In genomic region chr2:235078914-235079472, GRCh38 we compare ENCODE assay signal across 3 cellular contexts.
TF ChIP-seq lines count a peak whose summit lies in the region.

No MANE protein-coding gene starts in this region.

TF ChIP-seq in GM12891, 5 proteins besides CTCF, POLR2A, EP300 and RAD21:
- no peak for TF ChIP-seq SPI1 (IDR thresholded peaks at IDR 0.05; ENCODE audit: low read depth, low read length)
- no peak for TF ChIP-seq POLR2AphosphoS5 (IDR thresholded peaks at IDR 0.05; ENCODE audit: low read depth, low read length)
- no peak for TF ChIP-seq POU2F2 (IDR thresholded peaks at IDR 0.05; ENCODE audit: low read depth, low read length)
- no peak for TF ChIP-seq TAF1 (IDR thresholded peaks at IDR 0.05; ENCODE audit: low read depth, low read length)
- no peak for TF ChIP-seq PAX5 (IDR thresholded peaks at IDR 0.05; ENCODE audit: insufficient read depth, low read length, severe bottlenecking)

TF ChIP-seq in IMR-90, 13 proteins besides CTCF, POLR2A, EP300 and RAD21:
- no peak for TF ChIP-seq MAZ (IDR thresholded peaks at IDR 0.05; ENCODE audit: borderline replicate concordance, low read depth, low read length)
- TF ChIP-seq MXI1 (IDR thresholded peaks at IDR 0.05; ENCODE audit: borderline replicate concordance, low read depth, low read length) = no peak
- TF ChIP-seq RCOR1 (IDR thresholded peaks at IDR 0.05; ENCODE audit: insufficient replicate concordance, low read length) = no peak
- TF ChIP-seq ELK1 (IDR thresholded peaks at IDR 0.05; ENCODE audit: borderline replicate concordance, low read depth, low read length) = no peak
- TF ChIP-seq CEBPB (IDR thresholded peaks at IDR 0.05; ENCODE audit: low read depth, low read length) = no peak
- TF ChIP-seq CHD1 (IDR thresholded peaks at IDR 0.05; ENCODE audit: low read depth, low read length) = no peak
- TF ChIP-seq MAFK (IDR thresholded peaks at IDR 0.05; ENCODE audit: low read depth, low read length) = no peak
- no peak for TF ChIP-seq NFE2L2 (IDR thresholded peaks at IDR 0.05; ENCODE audit: low read depth, low read length)
- TF ChIP-seq, protein P1, sequence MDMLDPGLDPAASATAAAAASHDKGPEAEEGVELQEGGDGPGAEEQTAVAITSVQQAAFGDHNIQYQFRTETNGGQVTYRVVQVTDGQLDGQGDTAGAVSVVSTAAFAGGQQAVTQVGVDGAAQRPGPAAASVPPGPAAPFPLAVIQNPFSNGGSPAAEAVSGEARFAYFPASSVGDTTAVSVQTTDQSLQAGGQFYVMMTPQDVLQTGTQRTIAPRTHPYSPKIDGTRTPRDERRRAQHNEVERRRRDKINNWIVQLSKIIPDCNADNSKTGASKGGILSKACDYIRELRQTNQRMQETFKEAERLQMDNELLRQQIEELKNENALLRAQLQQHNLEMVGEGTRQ (IDR thresholded peaks at IDR 0.05; ENCODE audit: low read depth, low read length) = no peak
- TF ChIP-seq SMC3 (IDR thresholded peaks at IDR 0.05; ENCODE audit: low read depth, low read length) = no peak
- no peak for TF ChIP-seq RFX5 (IDR thresholded peaks at IDR 0.05; ENCODE audit: low read depth, low read length)
- no peak for TF ChIP-seq BHLHE40 (IDR thresholded peaks at IDR 0.05; ENCODE audit: low read depth, low read length)
- TF ChIP-seq FOS (IDR thresholded peaks at IDR 0.05; ENCODE audit: low read depth, low read length) = no peak
TF ChIP-seq in IMR-90: peak in this region for 0.

TF ChIP-seq in H1, 55 proteins besides CTCF, POLR2A, EP300 and RAD21:
- TF ChIP-seq MAX (IDR thresholded peaks at IDR 0.05) (no peak), ASH2L (IDR thresholded peaks at IDR 0.05; ENCODE audit: low read length) (no peak), TAF1 (IDR thresholded peaks at IDR 0.05; ENCODE audit: low read depth, low read length) (no peak), YY1 (IDR thresholded peaks at IDR 0.05; ENCODE audit: low read depth, low read length) (no peak), CREB1 (IDR thresholded peaks at IDR 0.05) (no peak), FOSL1 (IDR thresholded peaks at IDR 0.05; ENCODE audit: insufficient read depth, low read depth, low read length) (no peak), CEBPB (IDR thresholded peaks at IDR 0.05; ENCODE audit: low read depth, low read length) (no peak), JUND (IDR thresholded peaks at IDR 0.05; ENCODE audit: low read length) (no peak), BACH1 (IDR thresholded peaks at IDR 0.05; ENCODE audit: low read length) (no peak), KDM5A (IDR thresholded peaks at IDR 0.05; ENCODE audit: low read length) (no peak), ATF3 (IDR thresholded peaks at IDR 0.05; ENCODE audit: insufficient read depth, low read depth, low read length) (no peak), JUN (IDR thresholded peaks at IDR 0.05; ENCODE audit: low read depth, low read length) (no peak)
TF ChIP-seq in H1: peak in this region for 0.
